18 cellular contexts compared by ENCODE assay signal in the genomic region with DNA sequence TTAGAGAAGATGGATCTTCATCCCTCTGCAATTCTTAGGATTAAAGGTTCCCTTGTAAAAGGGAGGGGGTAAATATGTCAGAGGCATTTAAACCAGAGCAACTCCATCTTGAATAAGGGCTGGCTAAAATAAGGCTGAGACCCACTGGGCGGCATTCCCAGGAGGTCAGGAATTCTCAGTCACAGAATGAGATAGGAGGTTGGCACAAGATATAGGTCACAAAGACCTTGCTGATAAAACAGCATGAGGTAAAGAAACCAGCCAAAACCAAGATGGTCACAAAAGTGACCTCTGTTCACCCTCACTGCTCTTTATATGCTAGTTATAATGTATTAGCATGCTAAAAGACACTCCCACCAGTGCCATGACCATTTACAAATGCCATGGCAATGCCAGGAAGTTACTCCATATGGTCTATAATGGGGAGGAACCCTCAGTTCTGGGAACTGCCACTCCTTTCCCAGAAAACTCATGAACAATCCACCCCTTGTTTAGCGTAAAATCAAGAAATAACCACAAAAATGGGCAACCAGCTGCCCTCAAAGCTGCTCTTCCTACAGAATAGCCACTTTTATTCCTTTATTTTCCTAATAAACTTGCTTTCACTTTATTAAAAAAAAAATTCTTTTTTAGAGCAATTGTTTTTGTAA.
"Had no signal": no experiment of that assay in that cellular context is flagged by ENCODE, and none has a peak within 500 bp of the region (broad histone marks: within the 10 kb centered on the region; RNA-seq: fewer than 3 reads in every experiment).

No MANE protein-coding gene starts in this region.

- FAIRE-seq: endothelial cell of umbilical vein, kidney, small intestine had no signal

- H3K27me3 ChIP-seq: colonic mucosa, foreskin keratinocyte had no signal

- H3K27ac Mint-ChIP-seq: memory B cell, mesothelial cell of epicardium, natural killer cell had no signal

- H3K36me3 Mint-ChIP-seq: memory B cell, mesothelial cell of epicardium, natural killer cell had no signal

- H3K4me3 Mint-ChIP-seq: memory B cell, mesothelial cell of epicardium, natural killer cell, neural crest cell had no signal

- H3K4me1 Mint-ChIP-seq: memory B cell, mesothelial cell of epicardium, natural killer cell, neural crest cell had no signal

- ATAC-seq: foreskin keratinocyte, left colon, lower lobe of right lung, natural killer cell had no signal

- H3K4me1 ChIP-seq: colonic mucosa, foreskin keratinocyte, lower lobe of right lung had no signal

- H3K4me3 ChIP-seq: colonic mucosa, lower lobe of right lung had no signal

- DNase-seq: colonic mucosa; dermis blood vessel endothelial cell; erythroblast; foreskin keratinocyte; kidney; left colon; lower lobe of right lung; natural killer cell; posterior cingulate gyrus; small intestine; stimulated activated CD4-positive, alpha-beta T cell treated with anti-CD3 and anti-CD28 coated beads, Interleukin-12 subunit alpha, Interleukin-12 subunit beta, amount 100 ng/mL, for 4 hours; stimulated activated CD4-positive, alpha-beta T cell treated with anti-CD3 and anti-CD28 coated beads, Interleukin-2, amount 100 ng/mL, for 48 hours; stimulated activated naive CD4-positive, alpha-beta T cell treated with Interleukin-2 at 50 U/mL for 16 hours; trophoblast cell had no signal

- H3K36me3 ChIP-seq: colonic mucosa, lower lobe of right lung had no signal

- H3K27me3 Mint-ChIP-seq: memory B cell had no signal

- H3K9me3 ChIP-seq: colonic mucosa, lower lobe of right lung had no signal

- H3K27ac ChIP-seq: colonic mucosa, foreskin keratinocyte, lower lobe of right lung had no signal
